Comparison of ENCODE assay signal across 24 cellular contexts in genomic region chr2:147420517-147420916, GRCh38.
DNase-seq lines count a peak whose midpoint lies in the region; ATAC-seq and TF ChIP-seq lines count a peak whose summit lies in the region.
"Had no signal": no experiment of that assay in that cellular context is flagged by ENCODE, and none has a peak within 500 bp of the region (broad histone marks: within the 10 kb centered on the region; RNA-seq: fewer than 3 reads in every experiment).

No MANE protein-coding gene starts in this region.

- H2BK120ac ChIP-seq in H9 (ENCODE audit: low read depth, low read length, poor library complexity, severe bottlenecking), result no peak overlapping the region

- TF ChIP-seq POLR2A in uterus (IDR thresholded peaks at IDR 0.05) (no peak), prostate gland (IDR thresholded peaks at IDR 0.05) (no peak)

- H3K36me3 ChIP-seq in iPS DF 6.9 (ENCODE audit: control insufficient read depth, insufficient read depth, low read length) (no peaks in the 10 kb centered on the region), uterus (no peaks in the 10 kb centered on the region), prostate gland (no peaks in the 10 kb centered on the region)
- H3K36me3 ChIP-seq: BLaER1 treated with 17β-estradiol and CSF1 and Interleukin-3, amounts not matched to agents 10 nM and 100 nM; HAP-1; Peyer's patch had no signal

- H3K9me3 ChIP-seq in H9 (ENCODE audit: control insufficient read depth, low read depth, low read length), result no peaks in the 10 kb centered on the region
- no peaks in the 10 kb centered on the region for H3K9me3 ChIP-seq in iPS DF 6.9 (ENCODE audit: control insufficient read depth, insufficient read depth, low read length)
- no peaks in the 10 kb centered on the region for H3K9me3 ChIP-seq in uterus
- H3K9me3 ChIP-seq in prostate gland, result no peaks in the 10 kb centered on the region
- H3K9me3 ChIP-seq: A549; BLaER1 treated with 17β-estradiol and CSF1 and Interleukin-3, amounts not matched to agents 10 nM and 100 nM; HAP-1; Peyer's patch; SK-N-SH had no signal

- H3K9me3 Mint-ChIP-seq in H9, result no peaks in the 10 kb centered on the region
- H3K9me3 Mint-ChIP-seq: CD4-positive, alpha-beta T cell had no signal

- H2AFZ ChIP-seq in H9 (ENCODE audit: low read length), result no peak overlapping the region

- no peaks in the 10 kb centered on the region for H3K4me1 Mint-ChIP-seq in H9

- H3K18ac ChIP-seq in H9 (ENCODE audit: insufficient read length, low read depth, low read length), result no peak overlapping the region

- no peak overlapping the region for H3K4me2 ChIP-seq in H9 (ENCODE audit: insufficient read depth, insufficient read length, low read length)
- H3K4me2 ChIP-seq: A549; BLaER1 treated with 17β-estradiol and CSF1 and Interleukin-3, amounts not matched to agents 10 nM and 100 nM; SK-N-SH had no signal

- H2BK15ac ChIP-seq in H9 (ENCODE audit: low read depth, low read length), result no peak overlapping the region

- H2BK5ac ChIP-seq in H9 (ENCODE audit: insufficient read length, low read length), result no peak overlapping the region

- H3K9ac ChIP-seq in H9 (ENCODE audit: extremely low read depth, insufficient read length, low read length), result no peak overlapping the region
- H3K9ac ChIP-seq: BLaER1 treated with 17β-estradiol and CSF1 and Interleukin-3, amounts not matched to agents 10 nM and 100 nM; SK-N-SH had no signal

- no peak overlapping the region for H3K27ac ChIP-seq in H9 (ENCODE audit: insufficient read length, low read depth, low read length)
- peak overlapping the region; percentile 13; the same call in 1 of the 2 replicates for H3K27ac ChIP-seq in VCaP
- H3K27ac ChIP-seq in iPS DF 6.9 (ENCODE audit: low read length), result no peak overlapping the region
- H3K27ac ChIP-seq in uterus, result no peak overlapping the region
- no peak overlapping the region for H3K27ac ChIP-seq in prostate gland
- H3K27ac ChIP-seq: A549; BLaER1 treated with 17β-estradiol and CSF1 and Interleukin-3, amounts not matched to agents 10 nM and 100 nM; Peyer's patch had no signal

- H2BK12ac ChIP-seq in H9 (ENCODE audit: insufficient read length, low read depth, low read length), result no peak overlapping the region

- ATAC-seq in GM19324 (IDR thresholded peaks at IDR 0.05; ENCODE audit: low FRiP score, unreplicated experiment), result no peak
- ATAC-seq: A549 had no signal

- DNase-seq in H9, result peak; percentile 33
- peak; percentile 2 for DNase-seq in iPS DF 6.9 (ENCODE audit: low read depth, low spot score)
- DNase-seq in uterus, result no peak
- no peak for DNase-seq in prostate gland (ENCODE audit: low spot score)
- DNase-seq in OCI-M1 (lab: John Stamatoyannopoulos, UW), result no peak
- DNase-seq: AML-193; CD4-positive, alpha-beta T cell; HFFc6; IMR-90; KG1; NCI-H1048; NCI-H1417; NCI-H1694; NCI-H2029 treated with DMSO at 0.1 percent for 48 hours; NCI-H446 treated with DMSO at 0.1 percent for 48 hours; NCI-H526 treated with DMSO at 0.1 percent for 48 hours; Peyer's patch; SK-N-SH; SW 1271 had no signal

- H4K5ac ChIP-seq in H9 (ENCODE audit: insufficient read length, low read depth, low read length), result no peak overlapping the region

- H2BK20ac ChIP-seq in H9 (ENCODE audit: low read depth, low read length, poor library complexity, severe bottlenecking), result no peak overlapping the region

- H4K8ac ChIP-seq in H9 (replicated peaks; ENCODE audit: insufficient read length, low read depth, low read length), result no peak overlapping the region

- H3K27me3 Mint-ChIP-seq in H9 (ENCODE audit: low read depth), result no peaks in the 10 kb centered on the region
- H3K27me3 Mint-ChIP-seq: CD4-positive, alpha-beta T cell had no signal

- TF ChIP-seq CTCF in H9 (conservative IDR thresholded peaks at IDR 0.05) (peak; percentile 35; the same call in 2 of the 3 replicates), VCaP (conservative IDR thresholded peaks at IDR 0.05) (no peak), uterus (IDR thresholded peaks at IDR 0.05) (no peak), prostate gland (IDR thresholded peaks at IDR 0.05) (no peak)

- no peak overlapping the region for H4K91ac ChIP-seq in H9 (ENCODE audit: insufficient read length, low read depth, low read length)

- H3K14ac ChIP-seq in H9 (ENCODE audit: insufficient read depth, low read length), result no peak overlapping the region

- H3K23ac ChIP-seq in H9 (ENCODE audit: insufficient read length, low read depth, low read length), result no peak overlapping the region

- no peaks in the 10 kb centered on the region for H4K20me1 ChIP-seq in H9 (ENCODE audit: control insufficient read depth, insufficient read depth, insufficient read length)
- H4K20me1 ChIP-seq: BLaER1 treated with 17β-estradiol and CSF1 and Interleukin-3, amounts not matched to agents 10 nM and 100 nM had no signal

- WGBS in H9 (ENCODE audit: extremely low coverage, insufficient read length, low lambda C conversion rate), result no CpG with 5 or more reads among the region's 7 CpGs
- WGBS in iPS DF 6.9 (ENCODE audit: insufficient coverage, insufficient read length), result no CpG with 5 or more reads among the region's 7 CpGs
- 72% methylated on average over 7 of the region's 7 CpGs for WGBS in prostate gland

- no peak overlapping the region for H3T11ph ChIP-seq in H9 (ENCODE audit: low read length)

- no peaks in the 10 kb centered on the region for H3K79me1 ChIP-seq in H9 (ENCODE audit: insufficient read depth, low read depth, low read length, poor library complexity, severe bottlenecking)

- no peaks in the 10 kb centered on the region; the same call in 1 of the 2 replicates for H3K4me1 ChIP-seq in H9 (ENCODE audit: insufficient read depth, low read length)
- H3K4me1 ChIP-seq in iPS DF 6.9 (ENCODE audit: control insufficient read depth, insufficient read depth, low read length), result no peaks in the 10 kb centered on the region
- H3K4me1 ChIP-seq in uterus, result no peaks in the 10 kb centered on the region
- H3K4me1 ChIP-seq in prostate gland (replicated peaks), result no peaks in the 10 kb centered on the region
- H3K4me1 ChIP-seq: A549, HAP-1 had no signal

- H3K27ac Mint-ChIP-seq in H9, result no peak overlapping the region
- H3K27ac Mint-ChIP-seq: CD4-positive, alpha-beta T cell; HFFc6 had no signal

- H3K56ac ChIP-seq in H9 (ENCODE audit: insufficient read length, low read depth, low read length), result no peak overlapping the region

- H3K4me3 Mint-ChIP-seq in H9, result no peak overlapping the region
- H3K4me3 Mint-ChIP-seq: CD4-positive, alpha-beta T cell; HFFc6 had no signal

- H3K4ac ChIP-seq in H9 (ENCODE audit: low read depth, low read length), result no peak overlapping the region

- no peak overlapping the region for H2AK5ac ChIP-seq in H9 (ENCODE audit: insufficient read length, low read length)

- intact Hi-C loops in uterus (cut with DNase I; ENCODE audit: low total_unique reads) (no loop called here), prostate gland (cut with DNase I) (no loop called here)

- no peaks in the 10 kb centered on the region; a peak in 1 of 7 replicates for H3K36me3 Mint-ChIP-seq in H9 (ENCODE audit: insufficient read depth in 1 of 3, low read depth in 3 of 3)

- no peaks in the 10 kb centered on the region for H3K27me3 ChIP-seq in H9 (ENCODE audit: insufficient read depth, low read length)
- H3K27me3 ChIP-seq in iPS DF 6.9 (ENCODE audit: control insufficient read depth, insufficient read depth, low read length), result no peaks in the 10 kb centered on the region
- H3K27me3 ChIP-seq in uterus, result no peaks in the 10 kb centered on the region
- H3K27me3 ChIP-seq in prostate gland (replicated peaks; ENCODE audit: insufficient read depth), result no peaks in the 10 kb centered on the region
- H3K27me3 ChIP-seq: BLaER1 treated with 17β-estradiol and CSF1 and Interleukin-3, amounts not matched to agents 10 nM and 100 nM; Peyer's patch had no signal

- no peaks in the 10 kb centered on the region for H3K23me2 ChIP-seq in H9 (ENCODE audit: insufficient read length, low read depth, low read length, poor library complexity, severe bottlenecking)

- H3K4me3 ChIP-seq in iPS DF 6.9 (ENCODE audit: low read length) (no peak overlapping the region), uterus (no peak overlapping the region), prostate gland (no peak overlapping the region)
- H3K4me3 ChIP-seq: A549; BLaER1 treated with 17β-estradiol and CSF1 and Interleukin-3, amounts not matched to agents 10 nM and 100 nM; HAP-1; Peyer's patch had no signal

- no peaks in the 10 kb centered on the region for H3K79me2 ChIP-seq in H9 (ENCODE audit: insufficient read depth, low read length)

Comparison
In these comparisons a context has a peak if more than half of its experiments do, and no peak if none do; other contexts are left out.
1. DNase-seq: peak in H9 (single experiment) and iPS DF 6.9 (single experiment); none in uterus (0 of 2), prostate gland (single experiment) and OCI-M1 (single experiment).